ENCODE assay signal across 18 cellular contexts in genomic region chr1:88726697-88727096, GRCh38.
"Had no signal": no experiment of that assay in that cellular context is flagged by ENCODE, and none has a peak within 500 bp of the region (broad histone marks: within the 10 kb centered on the region; RNA-seq: fewer than 3 reads in every experiment).

No MANE protein-coding gene starts in this region.

- H3K27ac Mint-ChIP-seq: activated T-helper 1 cell treated with anti-CD3 and anti-CD28 coated beads, Interleukin-12 subunit alpha, Interleukin-12 subunit beta, Interleukin-2, Interleukin-4 antibody, amounts not matched to agents 30 ng/mL and 10 ng/mL and 1 ng/mL, durations not matched to agents 14 hours and 24 hours and 36 hours; stimulated activated memory B cell treated with anti-CD40 and anti-IgM and Interleukin-4, amounts not matched to agents 10 μg/mL and 1 μg/mL and 100 μg/mL, for 72 hours; T-helper 17 cell had no signal

- H3K36me3 ChIP-seq: cardiac muscle cell, prostate gland, right lobe of liver had no signal

- H3K4me3 Mint-ChIP-seq: activated T-helper 1 cell treated with anti-CD3 and anti-CD28 coated beads, Interleukin-12 subunit alpha, Interleukin-12 subunit beta, Interleukin-2, Interleukin-4 antibody, amounts not matched to agents 30 ng/mL and 10 ng/mL and 1 ng/mL, durations not matched to agents 14 hours and 24 hours and 36 hours; stimulated activated memory B cell treated with anti-CD40 and anti-IgM and Interleukin-4, amounts not matched to agents 10 μg/mL and 1 μg/mL and 100 μg/mL, for 72 hours; T-helper 17 cell had no signal

- H3K27me3 Mint-ChIP-seq: naive thymus-derived CD4-positive, alpha-beta T cell; stimulated activated memory B cell treated with anti-CD40 and anti-IgM and Interleukin-4, amounts not matched to agents 10 μg/mL and 1 μg/mL and 100 μg/mL, for 72 hours; T-helper 17 cell had no signal

- H3K4me3 ChIP-seq: cardiac muscle cell, colonic mucosa, prostate gland, right lobe of liver, upper lobe of left lung had no signal

- H3K9me3 ChIP-seq: colonic mucosa, prostate gland, right lobe of liver, upper lobe of left lung had no signal

- DNase-seq: activated CD4-positive, alpha-beta T cell treated with anti-CD3 and anti-CD28 coated beads, Interleukin-2, amount 50 U/mL, for 4 hours; activated CD4-positive, CD25-positive, alpha-beta regulatory T cell treated with anti-CD3 and anti-CD28 coated beads, Interleukin-2, amount 50 U/mL, for 72 hours; activated naive CD4-positive, alpha-beta T cell; colonic mucosa; foreskin melanocyte; head of caudate nucleus; left colon; naive thymus-derived CD4-positive, alpha-beta T cell; occipital lobe; right lobe of liver; stimulated activated CD4-positive, alpha-beta T cell treated with anti-CD3 and anti-CD28 coated beads, Interleukin-1b, Interleukin-23, amount 100 ng/mL, for 48 hours; substantia nigra; T-helper 17 cell; upper lobe of left lung had no signal

- H3K27me3 ChIP-seq: cardiac muscle cell, colonic mucosa, right lobe of liver, upper lobe of left lung had no signal

- H3K9me3 Mint-ChIP-seq: activated T-helper 1 cell treated with anti-CD3 and anti-CD28 coated beads, Interleukin-12 subunit alpha, Interleukin-12 subunit beta, Interleukin-2, Interleukin-4 antibody, amounts not matched to agents 30 ng/mL and 10 ng/mL and 1 ng/mL, durations not matched to agents 14 hours and 24 hours and 36 hours; stimulated activated memory B cell treated with anti-CD40 and anti-IgM and Interleukin-4, amounts not matched to agents 10 μg/mL and 1 μg/mL and 100 μg/mL, for 72 hours had no signal

- H3K27ac ChIP-seq: cardiac muscle cell, colonic mucosa, prostate gland, upper lobe of left lung had no signal
